8 cellular contexts compared by ENCODE assay signal in genomic region chr10:60335708-60336107, GRCh38. TPM values are rescaled to one million over a fixed set of nuclear protein-coding genes. Genes with fewer than 3 reads are reported as not detected.
A peak's percentile ranks its signal among the peaks of the same experiment; 100 is the strongest.
DNase-seq lines count a peak whose midpoint lies in the region; ATAC-seq and TF ChIP-seq lines count a peak whose summit lies in the region.

No MANE protein-coding gene starts in this region.

- H3K4me1 ChIP-seq in BE2C (peaks cover 4% of the 10 kb centered on the region), PC-3 (ENCODE audit: insufficient read depth, low read length) (peaks cover 9% of the 10 kb centered on the region; the same call in 1 of the 2 replicates), spleen (no peaks in the 10 kb centered on the region)
- H3K4me1 ChIP-seq in CD8-positive, alpha-beta memory T cell (ENCODE audit: insufficient read depth, low read length): no peaks in the 10 kb centered on the region

- DNase-seq in BE2C (no peak), PC-3 (peak; percentile 72), fibroblast of villous mesenchyme (ENCODE audit: low read depth) (no peak), spleen (no peak), type B pancreatic cell (ENCODE audit: extremely low spot score, unreplicated experiment) (no peak), H7 (no peak)
- DNase-seq in CD8-positive, alpha-beta memory T cell: no peak

- no peak overlapping the region for H3K9ac ChIP-seq in PC-3 (ENCODE audit: low read length)

- CTCF ChIA-PET in PC-3 (lab: Charles Lee): interaction anchor here (0.8 to 1.2 kb wide), 3 partner anchors 14 to 97 kb away, joined by 4 to 8 read pairs (median 4); no protein-coding TSS in a partner anchor
- CTCF ChIA-PET in CD8-positive, alpha-beta memory T cell (lab: Charles Lee): interaction anchor here (0.9 kb wide), 1 partner anchor 9 kb away, joined by 3 read pairs; no protein-coding TSS in a partner anchor

- H3K9me3 ChIP-seq in BE2C: no peaks in the 10 kb centered on the region
- H3K9me3 ChIP-seq in PC-3 (ENCODE audit: low read length): no peaks in the 10 kb centered on the region
- H3K9me3 ChIP-seq in spleen: no peaks in the 10 kb centered on the region
- H3K9me3 ChIP-seq in CD8-positive, alpha-beta memory T cell (ENCODE audit: low read length): no peaks in the 10 kb centered on the region

- H3K27me3 Mint-ChIP-seq in type B pancreatic cell: no peaks in the 10 kb centered on the region
- peaks cover 0 to 2% of the 10 kb centered on the region in 2 donors for H3K27me3 Mint-ChIP-seq in CD8-positive, alpha-beta memory T cell

- H3K4me1 Mint-ChIP-seq in type B pancreatic cell (ENCODE audit: unreplicated experiment): peaks cover 9% of the 10 kb centered on the region
- H3K4me1 Mint-ChIP-seq in CD8-positive, alpha-beta memory T cell: no peaks in the 10 kb centered on the region

- H2AFZ ChIP-seq in PC-3 (ENCODE audit: low read length): no peak overlapping the region

- no peak for TF ChIP-seq POLR2A in spleen (IDR thresholded peaks at IDR 0.05)

- no peaks in the 10 kb centered on the region for H3K36me3 ChIP-seq in BE2C
- no peaks in the 10 kb centered on the region for H3K36me3 ChIP-seq in PC-3 (ENCODE audit: low read depth, low read length)
- H3K36me3 ChIP-seq in spleen: no peaks in the 10 kb centered on the region
- H3K36me3 ChIP-seq in H7 (replicated peaks; ENCODE audit: control insufficient read depth, insufficient read depth, low read length): no peaks in the 10 kb centered on the region
- H3K36me3 ChIP-seq in CD8-positive, alpha-beta memory T cell (ENCODE audit: insufficient read depth, low read length): no peaks in the 10 kb centered on the region

- H3K36me3 Mint-ChIP-seq in type B pancreatic cell: peaks cover 3% of the 10 kb centered on the region
- H3K36me3 Mint-ChIP-seq in CD8-positive, alpha-beta memory T cell: no peaks in the 10 kb centered on the region

- POLR2A ChIA-PET in PC-3 (lab: Charles Lee; ENCODE audit: unreplicated experiment): interaction anchor here (0.5 to 1.0 kb wide), 4 partner anchors 9 to 372 kb away, joined by 3 to 4 read pairs (median 3); no protein-coding TSS in a partner anchor
- POLR2A ChIA-PET in CD8-positive, alpha-beta memory T cell (lab: Charles Lee): no interaction called here

- no peaks in the 10 kb centered on the region for H3F3A ChIP-seq in PC-3 (ENCODE audit: low read length, unreplicated experiment)

- H4K20me1 ChIP-seq in PC-3 (ENCODE audit: low read length): no peaks in the 10 kb centered on the region

- H3K4me3 ChIP-seq in BE2C (ENCODE audit: low read depth, low read length) (no peak overlapping the region), PC-3 (ENCODE audit: low read length) (no peak overlapping the region), fibroblast of villous mesenchyme (ENCODE audit: low read depth, low read length) (no peak overlapping the region), spleen (no peak overlapping the region), H7 (ENCODE audit: insufficient read depth, low read depth, low read length) (no peak overlapping the region)
- H3K4me3 ChIP-seq in CD8-positive, alpha-beta memory T cell (ENCODE audit: low read length): no peak overlapping the region

- no peaks in the 10 kb centered on the region for H3K9me3 Mint-ChIP-seq in type B pancreatic cell
- no peaks in the 10 kb centered on the region for H3K9me3 Mint-ChIP-seq in CD8-positive, alpha-beta memory T cell

- no peak overlapping the region for H3K4me2 ChIP-seq in PC-3 (ENCODE audit: low read length)

- no peak overlapping the region for H3K27ac Mint-ChIP-seq in type B pancreatic cell
- H3K27ac Mint-ChIP-seq in CD8-positive, alpha-beta memory T cell: no peak overlapping the region

- TF ChIP-seq CTCF in BE2C (IDR thresholded peaks at IDR 0.05; ENCODE audit: low read depth, low read length) (peak; percentile 57), PC-3 (conservative IDR thresholded peaks at IDR 0.05; ENCODE audit: low read depth, low read length) (peak; percentile 95), fibroblast of villous mesenchyme (IDR thresholded peaks at IDR 0.05; ENCODE audit: insufficient read depth, low read depth, low read length) (peak; percentile 32), spleen (IDR thresholded peaks at IDR 0.05 in 8 of 11, conservative IDR thresholded peaks at IDR 0.05 in 3 of 11) (no peak), type B pancreatic cell (conservative IDR thresholded peaks at IDR 0.05) (no peak)

- 85 to 91% (median 86%) methylated on average over 5 of the region's 5 CpGs for WGBS in spleen, 5 donors

- H3K27ac ChIP-seq in PC-3 (ENCODE audit: low read length): no peak overlapping the region
- no peak overlapping the region for H3K27ac ChIP-seq in spleen
- no peak overlapping the region for H3K27ac ChIP-seq in CD8-positive, alpha-beta memory T cell (ENCODE audit: low read depth, low read length)

- no peak overlapping the region for H3K4me3 Mint-ChIP-seq in type B pancreatic cell
- H3K4me3 Mint-ChIP-seq in CD8-positive, alpha-beta memory T cell: no peak overlapping the region

- intact Hi-C loops in PC-3 (cut with micrococcal nuclease): loop anchor here (1.0 kb wide), 1 partner anchor 99 kb away; no protein-coding TSS in a partner anchor
- intact Hi-C loops in spleen (cut with DNase I; ENCODE audit: low total_unique reads): no loop called here

- no peaks in the 10 kb centered on the region for H3K9me2 ChIP-seq in PC-3 (replicated peaks; ENCODE audit: low read length)

- BruUV-seq in PC-3 (replicated peaks; lab: Mats Ljungman, UMichigan): no TSS peak

- ATAC-seq in GM21526 (IDR thresholded peaks at IDR 0.05; ENCODE audit: low FRiP score, unreplicated experiment): peak; percentile 68
- peak; percentile 85 for ATAC-seq in PC-3

- H3K27me3 ChIP-seq in BE2C (no peaks in the 10 kb centered on the region), PC-3 (ENCODE audit: low read length) (no peaks in the 10 kb centered on the region), spleen (replicated peaks in 1 of 7) (no peaks in the 10 kb centered on the region), H7 (ENCODE audit: control insufficient read depth, insufficient read depth, low read length) (no peaks in the 10 kb centered on the region)
- H3K27me3 ChIP-seq in CD8-positive, alpha-beta memory T cell (ENCODE audit: insufficient read depth, low read length, poor library complexity, severe bottlenecking): no peaks in the 10 kb centered on the region

- H3K79me2 ChIP-seq in PC-3 (ENCODE audit: low read length): no peaks in the 10 kb centered on the region

RNA-seq across cellular contexts. Expression of gene ANK3, which starts 54.0 kb away (rescaled TPM):
- polyA plus RNA-seq in BE2C (2012; ENCODE audit: insufficient read depth, insufficient read length, low read depth): 8.6 TPM
- total RNA-seq in PC-3 (2014; rRNA removed) (29.5 and 33.6 TPM in 2 replicates), fibroblast of villous mesenchyme (1.3 and 5.8 TPM in 2 replicates), spleen (100 to 1,000 TPM in 1 of 7 donors, 10 to 100 TPM in 6; 30.6 to 133 (median 75.7) TPM), type B pancreatic cell (ENCODE audit: low replicate concordance) (90.2 and 145 TPM in 2 replicates)
- 1 to 10 TPM; 2.0 to 6.2 (median 4.2) TPM for polyA plus RNA-seq in spleen
- total RNA-seq in H7 (2014; rRNA removed; shearing (Covaris generic)): 21.7 and 38.6 TPM in 2 replicates
- total RNA-seq in CD8-positive, alpha-beta memory T cell: 10 to 100 TPM; 10.2 to 12.8 TPM
- 11.8 TPM for polyA plus RNA-seq in CD8-positive, alpha-beta memory T cell

Comparison
In these comparisons a context has a peak if more than half of its experiments do, and no peak if none do; other contexts are left out.
1. CTCF ChIP-seq: peak in BE2C (single experiment), PC-3 (single experiment) and fibroblast of villous mesenchyme (single experiment); none in spleen (0 of 11) and type B pancreatic cell (single experiment).